12 cellular contexts compared by ENCODE assay signal in genomic region chr9:97525451-97525850, GRCh38. TPM values are rescaled to one million over a fixed set of nuclear protein-coding genes. Genes with fewer than 3 reads are reported as not detected.
A peak's percentile ranks its signal among the peaks of the same experiment; 100 is the strongest.
DNase-seq lines count a peak whose midpoint lies in the region; ATAC-seq and TF ChIP-seq lines count a peak whose summit lies in the region.
"Had no signal": no experiment of that assay in that cellular context is flagged by ENCODE, and none has a peak within 500 bp of the region (broad histone marks: within the 10 kb centered on the region; RNA-seq: fewer than 3 reads in every experiment).

No MANE protein-coding gene starts in this region.

- H3K36me3 Mint-ChIP-seq in osteocyte (ENCODE audit: unreplicated experiment), result no peaks in the 10 kb centered on the region
- H3K36me3 Mint-ChIP-seq: natural killer cell had no signal

- TF ChIP-seq CTCF in cardiac muscle cell (IDR thresholded peaks at IDR 0.05; ENCODE audit: low read depth, low read length) (no peak), PC-3 (conservative IDR thresholded peaks at IDR 0.05; ENCODE audit: low read depth, low read length) (no peak), vagina (IDR thresholded peaks at IDR 0.05) (no peak), osteocyte (IDR thresholded peaks at IDR 0.05) (no peak), gastroesophageal sphincter (IDR thresholded peaks at IDR 0.05) (no peak)

- peaks cover 38% of the 10 kb centered on the region for H3K27me3 Mint-ChIP-seq in osteocyte (ENCODE audit: unreplicated experiment)

- H3F3A ChIP-seq in PC-3 (ENCODE audit: low read length, unreplicated experiment), result no peaks in the 10 kb centered on the region

- ATAC-seq in Right ventricle myocardium superior (ENCODE audit: poor library complexity) (no peak), PC-3 (peak; percentile 29; the same call in 1 of the 2 replicates), GM18517 (IDR thresholded peaks at IDR 0.05; ENCODE audit: unreplicated experiment) (no peak), gastroesophageal sphincter (no peak)
- ATAC-seq: natural killer cell had no signal

- no peak overlapping the region for H3K4me3 Mint-ChIP-seq in osteocyte (ENCODE audit: unreplicated experiment)
- H3K4me3 Mint-ChIP-seq: natural killer cell had no signal

- WGBS in gastroesophageal sphincter (ENCODE audit: low coverage in 1 of 2), 2 donors, result 65 to 95% methylated on average over 2 of the region's 2 CpGs

- H3K9me2 ChIP-seq in PC-3 (replicated peaks; ENCODE audit: low read length), result no peaks in the 10 kb centered on the region

- DNase-seq in cardiac muscle cell (ENCODE audit: low read depth in 1 of 2, low spot score in 1 of 2) (no peak), Right ventricle myocardium superior (no peak), PC-3 (peak; percentile 68), fibroblast of gingiva (ENCODE audit: low read depth) (peak; percentile 83), vagina (ENCODE audit: extremely low spot score in 2 of 2) (no peak), osteocyte (ENCODE audit: extremely low spot score, unreplicated experiment) (no peak)
- DNase-seq: activated CD4-positive, alpha-beta T cell treated with anti-CD3 and anti-CD28 coated beads, Interleukin-2, amount 50 U/mL, for 4 hours; amniotic stem cell; hippocampal formation; natural killer cell had no signal

- H3K36me3 ChIP-seq in cardiac muscle cell (peaks cover 16% of the 10 kb centered on the region), PC-3 (ENCODE audit: low read depth, low read length) (no peaks in the 10 kb centered on the region), vagina (no peaks in the 10 kb centered on the region), gastroesophageal sphincter (peaks cover 0 to 37% of the 10 kb centered on the region in 2 donors)

- H3K9ac ChIP-seq in PC-3 (ENCODE audit: low read length), result no peak overlapping the region

- intact Hi-C loops in Right ventricle myocardium superior (cut with DNase I), result no loop called here
- intact Hi-C loops in PC-3 (cut with micrococcal nuclease), result no loop called here
- intact Hi-C loops in vagina (cut with DNase I), result no loop called here

- no peaks in the 10 kb centered on the region for H3K79me2 ChIP-seq in PC-3 (ENCODE audit: low read length)

- no peaks in the 10 kb centered on the region for H3K4me1 Mint-ChIP-seq in osteocyte (ENCODE audit: unreplicated experiment)
- H3K4me1 Mint-ChIP-seq: natural killer cell had no signal

- H3K4me2 ChIP-seq in PC-3 (ENCODE audit: low read length), result no peak overlapping the region

- H3K9me3 ChIP-seq in cardiac muscle cell (ENCODE audit: low read depth), result no peaks in the 10 kb centered on the region
- no peaks in the 10 kb centered on the region for H3K9me3 ChIP-seq in PC-3 (ENCODE audit: low read length)
- H3K9me3 ChIP-seq in vagina, result no peaks in the 10 kb centered on the region
- H3K9me3 ChIP-seq in gastroesophageal sphincter, result no peaks in the 10 kb centered on the region

- no peak overlapping the region for H3K27ac Mint-ChIP-seq in osteocyte (ENCODE audit: unreplicated experiment)
- H3K27ac Mint-ChIP-seq: natural killer cell had no signal

- H3K27ac ChIP-seq in cardiac muscle cell (peak overlapping the region; percentile 92), PC-3 (ENCODE audit: low read length) (peak overlapping the region; percentile 45), vagina (peak overlapping the region; percentile 93), gastroesophageal sphincter (peak overlapping the region in 2 of 4 donors; percentile 16 to 85)

- no peak overlapping the region for H2AFZ ChIP-seq in PC-3 (ENCODE audit: low read length)

- no peaks in the 10 kb centered on the region for H3K9me3 Mint-ChIP-seq in osteocyte (ENCODE audit: unreplicated experiment)
- H3K9me3 Mint-ChIP-seq: natural killer cell had no signal

- TF ChIP-seq POLR2A in vagina (IDR thresholded peaks at IDR 0.05), result no peak
- TF ChIP-seq POLR2A in gastroesophageal sphincter (IDR thresholded peaks at IDR 0.05), result no peak

- POLR2A ChIA-PET in PC-3 (lab: Charles Lee; ENCODE audit: unreplicated experiment), result no interaction called here

- TF ChIP-seq EP300 in gastroesophageal sphincter (IDR thresholded peaks at IDR 0.05), result no peak

- CTCF ChIA-PET in PC-3 (lab: Charles Lee), result interaction anchor here (0.6 kb wide), 1 partner anchor 9 kb away, joined by 5 read pairs; no protein-coding TSS in a partner anchor

- H3K27me3 ChIP-seq in cardiac muscle cell (no peaks in the 10 kb centered on the region), PC-3 (ENCODE audit: low read length) (no peaks in the 10 kb centered on the region), vagina (no peaks in the 10 kb centered on the region), gastroesophageal sphincter (no peaks in the 10 kb centered on the region)

- no TSS peak for BruUV-seq in PC-3 (replicated peaks; lab: Mats Ljungman, UMichigan)

- H3K4me1 ChIP-seq in cardiac muscle cell (ENCODE audit: low read depth), result peaks cover 57% of the 10 kb centered on the region
- H3K4me1 ChIP-seq in PC-3 (ENCODE audit: insufficient read depth, low read length), result peaks cover 19% of the 10 kb centered on the region
- H3K4me1 ChIP-seq in vagina, result peaks cover 42% of the 10 kb centered on the region
- peaks cover 16 to 97% (median 17%) of the 10 kb centered on the region in 3 donors for H3K4me1 ChIP-seq in gastroesophageal sphincter

- H3K4me3 ChIP-seq in cardiac muscle cell, result no peak overlapping the region
- no peak overlapping the region for H3K4me3 ChIP-seq in PC-3 (ENCODE audit: low read length)
- no peak overlapping the region for H3K4me3 ChIP-seq in vagina
- H3K4me3 ChIP-seq in gastroesophageal sphincter, result no peak overlapping the region

- H4K20me1 ChIP-seq in PC-3 (ENCODE audit: low read length), result no peaks in the 10 kb centered on the region

RNA-seq across cellular contexts. Expression of gene TMOD1, which starts 24.0 kb away (rescaled TPM):
- total RNA-seq in cardiac muscle cell (61.4 and 75.7 TPM in 2 replicates), Right ventricle myocardium superior (192 TPM), PC-3 (2014; rRNA removed) (not detected in 2 replicates), vagina (21.1 TPM), osteocyte (not detected in 2 replicates), gastroesophageal sphincter (10 to 100 TPM; 38.6 to 99.6 (median 76.7) TPM)
- polyA plus RNA-seq in cardiac muscle cell, result 168 and 219 TPM in 2 replicates

Comparison
In these comparisons a context has a peak if more than half of its experiments do, and no peak if none do; other contexts are left out.
1. DNase-seq: peak in PC-3 (single experiment) and fibroblast of gingiva (single experiment); none in cardiac muscle cell (0 of 2), Right ventricle myocardium superior (single experiment), vagina (0 of 2) and osteocyte (single experiment).
2. RNA of gene TMOD1, which starts 24.0 kb away (total RNA-seq): 192 TPM in Right ventricle myocardium superior (single experiment), 38.6 to 99.6 TPM in gastroesophageal sphincter, 61.4 to 75.7 TPM in cardiac muscle cell and 21.1 TPM in vagina (single experiment); not detected in PC-3 and not detected in osteocyte; every median in the first group is over 10 times any median in the second.